In the genomic region with DNA sequence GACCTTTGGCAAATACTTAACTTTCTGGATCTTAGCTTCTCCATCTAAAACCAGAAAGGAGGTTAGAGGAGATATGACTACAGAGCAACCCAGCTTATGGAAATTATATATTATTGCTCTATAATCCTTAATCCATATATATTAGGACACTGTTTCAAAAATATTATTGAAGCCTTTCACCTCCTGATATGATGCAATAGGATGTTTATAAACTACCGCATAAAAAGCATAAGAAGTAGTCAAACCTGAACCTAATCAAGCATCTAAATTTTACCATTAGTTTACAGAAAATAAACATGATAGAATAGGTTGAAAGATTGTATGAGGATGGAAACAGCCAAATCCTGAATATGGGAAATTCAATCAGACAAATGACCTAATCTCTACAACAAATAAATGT, we compare ENCODE assay signal across 28 cellular contexts.
"Had no signal": no experiment of that assay in that cellular context is flagged by ENCODE, and none has a peak within 500 bp of the region (broad histone marks: within the 10 kb centered on the region; RNA-seq: fewer than 3 reads in every experiment).

No MANE protein-coding gene starts in this region.

- H3K9me3 Mint-ChIP-seq: activated T-cell treated with anti-CD3 and anti-CD28 coated beads, Interleukin-2, amount 50 U/mL, for 72 hours; naive B cell had no signal

- H3K9me3 ChIP-seq: body of pancreas, colonic mucosa, gastroesophageal sphincter, spleen, testis, transverse colon had no signal

- H3K4me3 Mint-ChIP-seq: activated naive CD8-positive, alpha-beta T cell; activated T-cell treated with anti-CD3 and anti-CD28 coated beads, Interleukin-2, amount 50 U/mL, for 72 hours; neural progenitor cell had no signal

- H2AFZ ChIP-seq: hepatocyte, neural progenitor cell had no signal

- H3K27ac Mint-ChIP-seq: activated naive CD8-positive, alpha-beta T cell; activated T-cell treated with anti-CD3 and anti-CD28 coated beads, Interleukin-2, amount 50 U/mL, for 72 hours; neural progenitor cell had no signal

- H3K9ac ChIP-seq: neural progenitor cell had no signal

- H3K36me3 Mint-ChIP-seq: activated naive CD8-positive, alpha-beta T cell; naive B cell had no signal

- H3K4me1 ChIP-seq: colonic mucosa, testis had no signal

- H3K4me3 ChIP-seq: body of pancreas, cardiac muscle cell, colonic mucosa, dorsolateral prefrontal cortex, gastroesophageal sphincter, hepatocyte, neural progenitor cell, spleen, testis, transverse colon had no signal

- FAIRE-seq: keratinocyte, TTC549 had no signal

- H3K36me3 ChIP-seq: cardiac muscle cell, colonic mucosa, gastroesophageal sphincter, neural progenitor cell, spleen, transverse colon had no signal

- H3K27me3 Mint-ChIP-seq: activated naive CD8-positive, alpha-beta T cell; naive B cell had no signal

- H3K4me2 ChIP-seq: hepatocyte, neural progenitor cell had no signal

- H3K27ac ChIP-seq: body of pancreas, cardiac muscle cell, colonic mucosa, dorsolateral prefrontal cortex, gastroesophageal sphincter, hepatocyte, neural progenitor cell, testis, transverse colon, VCaP had no signal

- ATAC-seq: activated T-cell treated with anti-CD3 and anti-CD28 coated beads, Interleukin-2, amount 50 U/mL, for 72 hours; body of pancreas; gastroesophageal sphincter; left cardiac atrium; left ventricle myocardium superior; right cardiac atrium had no signal

- H3K27me3 ChIP-seq: body of pancreas, cardiac muscle cell, colonic mucosa, gastroesophageal sphincter, hepatocyte, neural progenitor cell, spleen, testis, transverse colon had no signal

- DNase-seq: activated CD4-positive, alpha-beta T cell treated with anti-CD3 and anti-CD28 coated beads for 4 hours; activated CD4-positive, alpha-beta T cell treated with anti-CD3 and anti-CD28 coated beads, Interleukin-2, amount 50 U/mL, for 4 hours; activated naive CD4-positive, alpha-beta T cell; activated T-cell treated with anti-CD3 and anti-CD28 coated beads for 4 hours; activated T-cell treated with anti-CD3 and anti-CD28 coated beads, Interleukin-2, amount 50 U/mL, for 72 hours; anterior cingulate cortex; body of pancreas; cerebellar nuclear complex; colonic mucosa; dorsolateral prefrontal cortex; effector memory CD4-positive, alpha-beta T cell; left cardiac atrium; left ventricle myocardium superior; naive B cell; posterior cingulate gyrus; right cardiac atrium; spleen; stimulated activated naive CD4-positive, alpha-beta T cell treated with Interleukin-2 at 50 U/mL for 16 hours; testis; transverse colon had no signal
